In the genomic region with DNA sequence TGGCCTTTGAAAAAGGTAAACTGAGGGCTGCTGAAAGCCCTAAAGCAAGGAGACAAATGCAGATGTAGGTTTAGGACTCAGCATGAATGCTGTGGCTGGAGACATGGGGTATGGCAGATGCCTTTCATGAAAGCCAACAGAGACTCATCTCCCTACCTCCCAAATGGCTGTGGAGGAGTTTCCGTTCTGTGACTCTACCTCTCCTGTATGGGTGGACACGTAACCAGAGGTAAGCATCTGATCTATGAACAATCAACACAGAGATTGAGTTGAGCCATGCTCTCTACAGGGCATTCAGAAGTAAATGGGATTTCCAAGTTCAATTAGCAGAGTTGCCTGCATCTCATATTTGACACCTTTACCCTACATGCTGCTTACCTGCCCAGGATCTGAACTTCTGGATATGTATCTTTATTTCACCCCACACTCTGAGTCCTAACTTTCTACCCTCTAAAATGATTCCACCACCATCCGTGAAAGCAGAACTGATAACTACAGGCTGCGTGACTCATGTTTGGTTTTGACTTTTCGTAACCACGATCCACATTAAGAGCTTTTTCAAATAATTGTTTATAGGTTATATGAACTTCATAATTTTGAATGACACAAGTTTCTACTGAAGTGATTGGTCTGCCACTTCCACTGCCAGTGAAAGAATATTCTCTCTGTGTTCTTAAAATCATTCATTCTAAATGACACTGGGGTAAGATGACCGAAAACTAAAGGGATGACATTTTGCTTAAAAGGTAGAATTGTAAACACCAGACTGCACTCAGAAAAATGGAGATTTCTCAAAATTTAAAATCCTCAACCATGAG, we compare ENCODE assay signal across 1 cellular context.
A peak's percentile ranks its signal among the peaks of the same experiment; 100 is the strongest.
TF ChIP-seq lines count a peak whose summit lies in the region.

No MANE protein-coding gene starts in this region.

TF ChIP-seq in GM12878, 131 proteins besides CTCF, POLR2A, EP300 and RAD21 (continued from another document):
- TF ChIP-seq, protein P1, sequence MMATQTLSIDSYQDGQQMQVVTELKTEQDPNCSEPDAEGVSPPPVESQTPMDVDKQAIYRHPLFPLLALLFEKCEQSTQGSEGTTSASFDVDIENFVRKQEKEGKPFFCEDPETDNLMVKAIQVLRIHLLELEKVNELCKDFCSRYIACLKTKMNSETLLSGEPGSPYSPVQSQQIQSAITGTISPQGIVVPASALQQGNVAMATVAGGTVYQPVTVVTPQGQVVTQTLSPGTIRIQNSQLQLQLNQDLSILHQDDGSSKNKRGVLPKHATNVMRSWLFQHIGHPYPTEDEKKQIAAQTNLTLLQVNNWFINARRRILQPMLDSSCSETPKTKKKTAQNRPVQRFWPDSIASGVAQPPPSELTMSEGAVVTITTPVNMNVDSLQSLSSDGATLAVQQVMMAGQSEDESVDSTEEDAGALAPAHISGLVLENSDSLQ (IDR thresholded peaks at IDR 0.05), result peak; percentile 52; the same call in 1 of the 2 replicates
- TF ChIP-seq, protein P2, sequence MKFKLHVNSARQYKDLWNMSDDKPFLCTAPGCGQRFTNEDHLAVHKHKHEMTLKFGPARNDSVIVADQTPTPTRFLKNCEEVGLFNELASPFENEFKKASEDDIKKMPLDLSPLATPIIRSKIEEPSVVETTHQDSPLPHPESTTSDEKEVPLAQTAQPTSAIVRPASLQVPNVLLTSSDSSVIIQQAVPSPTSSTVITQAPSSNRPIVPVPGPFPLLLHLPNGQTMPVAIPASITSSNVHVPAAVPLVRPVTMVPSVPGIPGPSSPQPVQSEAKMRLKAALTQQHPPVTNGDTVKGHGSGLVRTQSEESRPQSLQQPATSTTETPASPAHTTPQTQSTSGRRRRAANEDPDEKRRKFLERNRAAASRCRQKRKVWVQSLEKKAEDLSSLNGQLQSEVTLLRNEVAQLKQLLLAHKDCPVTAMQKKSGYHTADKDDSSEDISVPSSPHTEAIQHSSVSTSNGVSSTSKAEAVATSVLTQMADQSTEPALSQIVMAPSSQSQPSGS (IDR thresholded peaks at IDR 0.05; ENCODE audit: low read length), result peak; percentile 33; the same call in 1 of the 2 replicates
- TF ChIP-seq ZNF217 (IDR thresholded peaks at IDR 0.05) (no peak), BRCA1 (IDR thresholded peaks at IDR 0.05; ENCODE audit: low read depth, low read length) (no peak), NR2C1 (IDR thresholded peaks at IDR 0.05) (no peak), MTA2 (IDR thresholded peaks at IDR 0.05; ENCODE audit: low read depth) (peak; percentile 58; the same call in 1 of the 2 replicates), NFIC (IDR thresholded peaks at IDR 0.05; ENCODE audit: low read depth, low read length) (peak; percentile 89; the same call in 1 of the 2 replicates), IRF4 (IDR thresholded peaks at IDR 0.05; ENCODE audit: low read depth, low read length) (peak; percentile 67; the same call in 1 of the 2 replicates), SPI1 (IDR thresholded peaks at IDR 0.05; ENCODE audit: borderline replicate concordance, insufficient read depth, low read depth, low read length) (peak; percentile 89), RUNX3 (IDR thresholded peaks at IDR 0.05; ENCODE audit: low read length) (peak; percentile 91), DPF2 (IDR thresholded peaks at IDR 0.05) (peak; percentile 62; the same call in 1 of the 2 replicates), GABPA (IDR thresholded peaks at IDR 0.05; ENCODE audit: low read depth) (0 out of 2 replicates have a peak, but pooled peaks have one; percentile 41), NFXL1 (IDR thresholded peaks at IDR 0.05; ENCODE audit: borderline replicate concordance) (no peak), ZNF24 (IDR thresholded peaks at IDR 0.05) (0 out of 2 replicates have a peak, but pooled peaks have one; percentile 47), CREM (IDR thresholded peaks at IDR 0.05; ENCODE audit: low read depth) (peak; percentile 75)
TF ChIP-seq in GM12878: peak in this region for 15.
